In genomic region chr22:19110064-19110458, GRCh38 we compare ENCODE assay signal across 12 cellular contexts. TPM values are rescaled to one million over a fixed set of nuclear protein-coding genes. Genes with fewer than 3 reads are reported as not detected.
DNase-seq lines count a peak whose midpoint lies in the region; ATAC-seq and TF ChIP-seq lines count a peak whose summit lies in the region.
"Had no signal": no experiment of that assay in that cellular context is flagged by ENCODE, and none has a peak within 500 bp of the region (broad histone marks: within the 10 kb centered on the region; RNA-seq: fewer than 3 reads in every experiment).

No MANE protein-coding gene starts in this region.

- CTCF ChIA-PET in activated CD8-positive, alpha-beta T cell treated with anti-CD3 and anti-CD28 coated beads for 36 hours (lab: Charles Lee), result interaction anchor here (1.0 to 1.8 kb wide), 3 partner anchors 8 to 34 kb away, joined by 3 to 8 read pairs (median 5); partner anchors contain the start of genes DGCR2 and ESS2
- CTCF ChIA-PET in SK-N-SH (lab: Yijun Ruan, JAX), result interaction anchor here (0.7 to 2.1 kb wide), 4 partner anchors 10 to 55 kb away, joined by 3 to 13 read pairs (median 3); partner anchors contain the start of gene ESS2
- CTCF ChIA-PET in HEK293T (lab: Yijun Ruan, JAX), result no interaction called here

- intact Hi-C loops in activated CD4-positive, alpha-beta T cell treated with anti-CD3 and anti-CD28 coated beads, Interleukin-2, amount 10 ng/mL, durations not matched to agents 24 days and 14 days (cut with micrococcal nuclease), result no loop called here
- intact Hi-C loops in activated CD8-positive, alpha-beta T cell treated with anti-CD3 and anti-CD28 coated beads for 36 hours (cut with micrococcal nuclease), result no loop called here
- intact Hi-C loops in left lung (cut with DNase I), result no loop called here

- POLR2A ChIA-PET in activated CD8-positive, alpha-beta T cell treated with anti-CD3 and anti-CD28 coated beads for 36 hours (lab: Charles Lee), result interaction anchor here (0.6 to 2.7 kb wide), 4 partner anchors 9 to 34 kb away, joined by 3 to 17 read pairs (median 4); partner anchors contain the start of genes DGCR2 and ESS2
- POLR2A ChIA-PET in SK-N-SH (lab: Yijun Ruan, JAX) (interaction anchor here (0.7 kb wide), 1 partner anchor 12 kb away, joined by 3 read pairs; the partner anchor contains the start of gene DGCR2), HEK293T (lab: Yijun Ruan, JAX) (interaction anchor here (1.6 kb wide), 1 partner anchor 34 kb away, joined by 5 read pairs; the partner anchor contains the start of gene ESS2)

- TF ChIP-seq CTCF in activated CD8-positive, alpha-beta T cell treated with anti-CD3 and anti-CD28 coated beads for 36 hours (IDR thresholded peaks at IDR 0.05), result no peak
- TF ChIP-seq CTCF in left lung (IDR thresholded peaks at IDR 0.05), result no peak
- no peak for TF ChIP-seq CTCF in suprapubic skin (IDR thresholded peaks at IDR 0.05)
- TF ChIP-seq CTCF in SK-N-SH (IDR thresholded peaks at IDR 0.05), result no peak

- H3K9me3 Mint-ChIP-seq in activated CD4-positive, alpha-beta T cell treated with anti-CD3 and anti-CD28 coated beads, Interleukin-2, amount 10 ng/mL, durations not matched to agents 24 days and 14 days, result no peaks in the 10 kb centered on the region
- no peaks in the 10 kb centered on the region for H3K9me3 Mint-ChIP-seq in activated CD8-positive, alpha-beta T cell treated with anti-CD3 and anti-CD28 coated beads for 36 hours

- no peak for TF ChIP-seq POLR2A in suprapubic skin (IDR thresholded peaks at IDR 0.05)

- peaks cover 93% of the 10 kb centered on the region for H4K20me1 ChIP-seq in SK-N-SH (ENCODE audit: insufficient read depth)

- peaks cover 49% of the 10 kb centered on the region for H3K4me1 Mint-ChIP-seq in activated CD4-positive, alpha-beta T cell treated with anti-CD3 and anti-CD28 coated beads, Interleukin-2, amount 10 ng/mL, durations not matched to agents 24 days and 14 days
- H3K4me1 Mint-ChIP-seq in activated CD8-positive, alpha-beta T cell treated with anti-CD3 and anti-CD28 coated beads for 36 hours (ENCODE audit: low read depth), result peaks cover 67% of the 10 kb centered on the region

- H3K27me3 ChIP-seq in left lung (no peaks in the 10 kb centered on the region), suprapubic skin (no peaks in the 10 kb centered on the region), SK-N-SH (ENCODE audit: insufficient read depth) (no peaks in the 10 kb centered on the region)

- peak overlapping the region; percentile 59 for H3K4me3 Mint-ChIP-seq in activated CD4-positive, alpha-beta T cell treated with anti-CD3 and anti-CD28 coated beads, Interleukin-2, amount 10 ng/mL, durations not matched to agents 24 days and 14 days
- peak overlapping the region; percentile 38 for H3K4me3 Mint-ChIP-seq in activated CD8-positive, alpha-beta T cell treated with anti-CD3 and anti-CD28 coated beads for 36 hours

- peaks cover 97% of the 10 kb centered on the region for H3K79me2 ChIP-seq in SK-N-SH (ENCODE audit: insufficient read depth)

- no peak for TF ChIP-seq EP300 in suprapubic skin (IDR thresholded peaks at IDR 0.05)
- TF ChIP-seq EP300 in SK-N-SH (IDR thresholded peaks at IDR 0.05; ENCODE audit: borderline replicate concordance in 1 of 2, low read depth in 1 of 2, low read length in 1 of 2), result no peak

- H3K4me2 ChIP-seq in SK-N-SH, result no peak overlapping the region

- H3K4me1 ChIP-seq in left lung (peaks cover 23 to 74% of the 10 kb centered on the region in 2 donors), suprapubic skin (peaks cover 59% of the 10 kb centered on the region), SK-N-SH (ENCODE audit: control insufficient read depth in 1 of 2, insufficient read depth in 2 of 2, low read depth in 1 of 2, low read length in 1 of 2) (peaks cover 10 to 11% of the 10 kb centered on the region in 2 experiments; a peak in 2 of 4 replicates)

- TF ChIP-seq RAD21 in SK-N-SH (IDR thresholded peaks at IDR 0.05; ENCODE audit: low read length), result no peak

- H3K4me3 ChIP-seq in left lung, result no peak overlapping the region
- no peak overlapping the region for H3K4me3 ChIP-seq in suprapubic skin
- H3K4me3 ChIP-seq in SK-N-SH (ENCODE audit: low read depth in 2 of 2, low read length in 1 of 2), result no peak overlapping the region

- H3K27ac Mint-ChIP-seq in activated CD4-positive, alpha-beta T cell treated with anti-CD3 and anti-CD28 coated beads, Interleukin-2, amount 10 ng/mL, durations not matched to agents 24 days and 14 days, result peak overlapping the region; percentile 23
- peak overlapping the region; percentile 65 for H3K27ac Mint-ChIP-seq in activated CD8-positive, alpha-beta T cell treated with anti-CD3 and anti-CD28 coated beads for 36 hours

- no peak for ATAC-seq in activated CD8-positive, alpha-beta T cell treated with anti-CD3 and anti-CD28 coated beads for 36 hours
- no peak for ATAC-seq in left lung

- no peaks in the 10 kb centered on the region for H3F3A ChIP-seq in SK-N-SH (replicated peaks; ENCODE audit: insufficient read depth)

- peaks cover 10% of the 10 kb centered on the region for H3K36me3 Mint-ChIP-seq in activated CD4-positive, alpha-beta T cell treated with anti-CD3 and anti-CD28 coated beads, Interleukin-2, amount 10 ng/mL, durations not matched to agents 24 days and 14 days (ENCODE audit: low read depth)
- peaks cover 5% of the 10 kb centered on the region for H3K36me3 Mint-ChIP-seq in activated CD8-positive, alpha-beta T cell treated with anti-CD3 and anti-CD28 coated beads for 36 hours (ENCODE audit: low read depth)

- no peaks in the 10 kb centered on the region for H3K9me2 ChIP-seq in SK-N-SH

- WGBS in suprapubic skin, result 59% methylated on average over 4 of the region's 4 CpGs
- WGBS in SK-N-SH (ENCODE audit: low lambda C conversion rate), result 93% methylated on average over 4 of the region's 4 CpGs

- H3K9me3 ChIP-seq in left lung (no peaks in the 10 kb centered on the region), suprapubic skin (no peaks in the 10 kb centered on the region), SK-N-SH (no peaks in the 10 kb centered on the region)

- H3K27ac ChIP-seq in left lung, result peak overlapping the region; percentile 83 to 93
- H3K27ac ChIP-seq in suprapubic skin, result peak overlapping the region; percentile 52
- H3K27ac ChIP-seq in SK-N-SH (ENCODE audit: low read depth in 2 of 2, low read length in 1 of 2), result no peak overlapping the region

- peak; percentile 59 for DNase-seq in activated CD4-positive, alpha-beta T cell treated with anti-CD3 and anti-CD28 coated beads, Interleukin-2, amount 10 ng/mL, durations not matched to agents 24 days and 14 days
- DNase-seq in activated CD4-positive, alpha-beta T cell treated with anti-CD3 and anti-CD28 coated beads, Interleukin-2, amount 50 U/mL, for 48 hours, result no peak
- no peak for DNase-seq in activated CD8-positive, alpha-beta T cell treated with anti-CD3 and anti-CD28 coated beads for 36 hours
- no peak for DNase-seq in left lung
- DNase-seq in suprapubic skin (ENCODE audit: low spot score in 2 of 2), result peak in 1 of 2 donors; percentile 31
- DNase-seq in stimulated activated CD4-positive, alpha-beta T cell treated with anti-CD3 and anti-CD28 coated beads, Interleukin-1b, Interleukin-23, amount 100 ng/mL, for 48 hours, result no peak
- DNase-seq in SK-N-SH, result no peak
- no peak for DNase-seq in HEK293T (ENCODE audit: extremely low spot score)
- DNase-seq: activated CD8-positive, alpha-beta memory T cell treated with anti-CD3 and anti-CD28 coated beads, Interleukin-2, amount 50 U/mL, for 48 hours; left cardiac atrium; NCI-H1436 had no signal

- H3K9ac ChIP-seq in SK-N-SH, result no peak overlapping the region

- no peaks in the 10 kb centered on the region for H3K27me3 Mint-ChIP-seq in activated CD4-positive, alpha-beta T cell treated with anti-CD3 and anti-CD28 coated beads, Interleukin-2, amount 10 ng/mL, durations not matched to agents 24 days and 14 days
- no peaks in the 10 kb centered on the region for H3K27me3 Mint-ChIP-seq in activated CD8-positive, alpha-beta T cell treated with anti-CD3 and anti-CD28 coated beads for 36 hours

- no peak overlapping the region for H2AFZ ChIP-seq in SK-N-SH (ENCODE audit: low read depth)

- no peaks in the 10 kb centered on the region for H3K36me3 ChIP-seq in left lung
- H3K36me3 ChIP-seq in suprapubic skin, result no peaks in the 10 kb centered on the region
- no peaks in the 10 kb centered on the region for H3K36me3 ChIP-seq in SK-N-SH (replicated peaks in 1 of 2; ENCODE audit: control insufficient read depth in 1 of 2, insufficient read depth in 2 of 2, low read length in 1 of 2)

RNA-seq across cellular contexts. Expression of gene DGCR2, which starts 12.2 kb away (rescaled TPM):
- total RNA-seq in activated CD4-positive, alpha-beta T cell treated with anti-CD3 and anti-CD28 coated beads, Interleukin-2, amount 10 ng/mL, durations not matched to agents 24 days and 14 days, result 23.8 and 25.5 TPM in 2 replicates
- 10 to 100 TPM; 18.0 to 20.0 TPM for total RNA-seq in activated CD8-positive, alpha-beta T cell treated with anti-CD3 and anti-CD28 coated beads for 36 hours
- total RNA-seq in left lung, result 10 to 100 TPM; 59.9 to 87.0 TPM
- 100 to 1,000 TPM; 115 to 172 (median 130) TPM for total RNA-seq in suprapubic skin
- 21.5 and 30.4 TPM in 2 replicates for polyA plus RNA-seq in SK-N-SH (2012; rRNA removed)
- polyA plus RNA-seq in SK-N-SH (2012; cell fraction: cytosol; rRNA removed), result 15.1 and 23.8 TPM in 2 replicates
- 30.5 and 30.9 TPM in 2 replicates for polyA plus RNA-seq in SK-N-SH (2012; cell fraction: nucleus; rRNA removed)

RNA-seq across cellular contexts. Expression of gene TSSK2, which starts 21.0 kb away (rescaled TPM):
- total RNA-seq in activated CD4-positive, alpha-beta T cell treated with anti-CD3 and anti-CD28 coated beads, Interleukin-2, amount 10 ng/mL, durations not matched to agents 24 days and 14 days, result not detected in 2 replicates
- total RNA-seq in activated CD8-positive, alpha-beta T cell treated with anti-CD3 and anti-CD28 coated beads for 36 hours, result not detected
- total RNA-seq in left lung (not detected), suprapubic skin (not detected)
- not detected in 2 replicates for polyA plus RNA-seq in SK-N-SH (2012; rRNA removed)
- not detected in 2 replicates for polyA plus RNA-seq in SK-N-SH (2012; cell fraction: cytosol; rRNA removed)
- not detected in 2 replicates for polyA plus RNA-seq in SK-N-SH (2012; cell fraction: nucleus; rRNA removed)
- total RNA-seq: left cardiac atrium, temporal lobe had no signal

RNA-seq across cellular contexts. Expression of gene ESS2, which starts 34.4 kb away (rescaled TPM):
- 17.6 and 19.1 TPM in 2 replicates for total RNA-seq in activated CD4-positive, alpha-beta T cell treated with anti-CD3 and anti-CD28 coated beads, Interleukin-2, amount 10 ng/mL, durations not matched to agents 24 days and 14 days
- 10 to 100 TPM; 11.7 to 12.9 TPM for total RNA-seq in activated CD8-positive, alpha-beta T cell treated with anti-CD3 and anti-CD28 coated beads for 36 hours
- total RNA-seq in left lung (10 to 100 TPM; 11.9 to 12.4 TPM), suprapubic skin (10 to 100 TPM; 22.4 to 26.0 (median 24.0) TPM)
- 14.5 and 15.4 TPM in 2 replicates for polyA plus RNA-seq in SK-N-SH (2012; rRNA removed)
- polyA plus RNA-seq in SK-N-SH (2012; cell fraction: cytosol; rRNA removed), result 6.6 and 10.1 TPM in 2 replicates
- polyA plus RNA-seq in SK-N-SH (2012; cell fraction: nucleus; rRNA removed), result 22.4 and 27.9 TPM in 2 replicates

RNA-seq across cellular contexts. Expression of gene GSC2, which starts 40.0 kb away (rescaled TPM):
- not detected in 2 replicates for total RNA-seq in activated CD4-positive, alpha-beta T cell treated with anti-CD3 and anti-CD28 coated beads, Interleukin-2, amount 10 ng/mL, durations not matched to agents 24 days and 14 days
- total RNA-seq in activated CD8-positive, alpha-beta T cell treated with anti-CD3 and anti-CD28 coated beads for 36 hours, result not detected
- total RNA-seq in left lung (not detected), suprapubic skin (not detected)
- not detected in 2 replicates for polyA plus RNA-seq in SK-N-SH (2012; rRNA removed)
- polyA plus RNA-seq in SK-N-SH (2012; cell fraction: cytosol; rRNA removed), result not detected in 2 replicates
- polyA plus RNA-seq in SK-N-SH (2012; cell fraction: nucleus; rRNA removed), result not detected in 2 replicates
- total RNA-seq: left cardiac atrium had no signal

Comparison
In these comparisons a context has a peak if more than half of its experiments do, and no peak if none do; other contexts are left out.
1. H3K27ac ChIP-seq: peak in left lung (2 of 2) and suprapubic skin (single experiment); none in SK-N-SH (0 of 2).